In genomic region chr13:91331047-91331915, GRCh38 we compare ENCODE assay signal across 11 cellular contexts.
A peak's percentile ranks its signal among the peaks of the same experiment; 100 is the strongest.
DNase-seq lines count a peak whose midpoint lies in the region; ATAC-seq and TF ChIP-seq lines count a peak whose summit lies in the region.
"Had no signal": no experiment of that assay in that cellular context is flagged by ENCODE, and none has a peak within 500 bp of the region (broad histone marks: within the 10 kb centered on the region; RNA-seq: fewer than 3 reads in every experiment).

No MANE protein-coding gene starts in this region.

- DNase-seq in GM13976 (ENCODE audit: low spot score) (peak; percentile 15), nucleus accumbens (lab: John Stamatoyannopoulos, UW) (no peak), NCI-H510A treated with DMSO at 0.1 percent for 48 hours (lab: John Stamatoyannopoulos, UW) (no peak), NCI-H345 (lab: John Stamatoyannopoulos, UW) (no peak)
- no peak for DNase-seq in stimulated activated CD4-positive, alpha-beta T cell treated with anti-CD3 and anti-CD28 coated beads, Interleukin-12 subunit alpha, Interleukin-12 subunit beta, amount 100 ng/mL, for 4 hours
- DNase-seq: CD4-positive, alpha-beta T cell; posterior cingulate gyrus; T-helper 9 cell had no signal

- ATAC-seq in GM19328 (IDR thresholded peaks at IDR 0.05; ENCODE audit: unreplicated experiment) (peak; percentile 56), HG02840 (IDR thresholded peaks at IDR 0.05; ENCODE audit: low FRiP score, unreplicated experiment) (peak; percentile 76), HG03565 (IDR thresholded peaks at IDR 0.05; ENCODE audit: unreplicated experiment) (peak; percentile 76)

- no peak for TF ChIP-seq CTCF in GM13976 (IDR thresholded peaks at IDR 0.05; ENCODE audit: borderline replicate concordance, control extremely low read depth, extremely low read depth, insufficient read depth, missing control alignments)

- in situ Hi-C loops in GM13976 (cut with MboI; ENCODE audit: low sequenced_read_pairs, unreplicated experiment): no loop called here
